Comparison of ENCODE assay signal across 23 cellular contexts in the genomic region with DNA sequence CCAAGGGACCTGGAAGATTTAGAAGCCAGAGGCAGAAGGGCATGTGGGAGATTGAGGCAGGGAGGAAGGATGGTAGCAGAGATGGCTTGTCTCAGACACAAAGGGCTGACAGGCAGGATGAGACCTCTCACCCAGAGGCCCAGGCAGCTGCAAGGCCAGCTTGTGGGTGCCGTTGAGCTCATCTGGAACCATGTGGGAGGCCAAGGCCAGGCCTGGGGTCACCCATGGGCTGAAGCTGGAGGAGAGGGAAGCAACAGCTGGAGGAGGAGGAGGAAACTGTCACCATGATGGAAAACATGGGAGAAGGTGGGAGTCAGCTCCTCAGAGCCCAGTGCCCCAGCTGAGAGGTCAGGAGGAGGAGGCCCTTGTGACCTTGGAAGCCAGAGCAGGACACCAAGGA. TPM values are rescaled to one million over a fixed set of nuclear protein-coding genes. Genes with fewer than 3 reads are reported as not detected.
DNase-seq lines count a peak whose midpoint lies in the region; ATAC-seq, FAIRE-seq and TF ChIP-seq lines count a peak whose summit lies in the region.
"Had no signal": no experiment of that assay in that cellular context is flagged by ENCODE, and none has a peak within 500 bp of the region (broad histone marks: within the 10 kb centered on the region; RNA-seq: fewer than 3 reads in every experiment).

No MANE protein-coding gene starts in this region.

- H3F3A ChIP-seq in SK-N-SH (replicated peaks; ENCODE audit: insufficient read depth), result peaks cover 13% of the 10 kb centered on the region

- no peak for TF ChIP-seq POLR2A in HepG2 (IDR thresholded peaks at IDR 0.05; ENCODE audit: insufficient read depth in 1 of 2, low read depth in 2 of 2, low read length in 2 of 2)
- TF ChIP-seq POLR2A in right lobe of liver (IDR thresholded peaks at IDR 0.05), result no peak

- H3K27ac Mint-ChIP-seq in nephron, result peak overlapping the region in 2 of 3 experiments; percentile 61 to 81
- H3K27ac Mint-ChIP-seq: IgD-negative memory B cell had no signal

- no peak for FAIRE-seq in HepG2 (lab: Jason Lieb, UNC)
- FAIRE-seq: A204.1 had no signal

- H3K9ac ChIP-seq in HepG2 (ENCODE audit: insufficient read depth, low read depth, low read length) (no peak overlapping the region), SK-N-SH (no peak overlapping the region)
- H3K9ac ChIP-seq: GM23248 had no signal

- H3K27me3 ChIP-seq in HepG2 (ENCODE audit: control insufficient read depth in 1 of 2, insufficient read depth in 2 of 2, low read length in 2 of 2) (peaks cover 4 to 43% of the 10 kb centered on the region in 2 experiments), right lobe of liver (peaks cover 0 to 7% of the 10 kb centered on the region in 2 donors), upper lobe of right lung (peaks cover 28% of the 10 kb centered on the region), SK-N-SH (ENCODE audit: insufficient read depth) (no peaks in the 10 kb centered on the region)
- H3K27me3 ChIP-seq: MG63 had no signal

- H3K9me2 ChIP-seq in SK-N-SH, result no peaks in the 10 kb centered on the region

- TF ChIP-seq RAD21 in HepG2 (CRISPR knock-in tag; IDR thresholded peaks at IDR 0.05) (no peak), SK-N-SH (IDR thresholded peaks at IDR 0.05; ENCODE audit: low read length) (no peak)

- H3K79me2 ChIP-seq in HepG2 (ENCODE audit: insufficient read depth, low read length) (no peaks in the 10 kb centered on the region), SK-N-SH (ENCODE audit: insufficient read depth) (no peaks in the 10 kb centered on the region)

- H3K9me3 Mint-ChIP-seq in nephron, result no peaks in the 10 kb centered on the region
- H3K9me3 Mint-ChIP-seq: CD4-positive, alpha-beta memory T cell; IgD-negative memory B cell had no signal

- H3K9me3 ChIP-seq in HepG2 (ENCODE audit: low read length) (no peaks in the 10 kb centered on the region), right lobe of liver (no peaks in the 10 kb centered on the region), upper lobe of right lung (no peaks in the 10 kb centered on the region), SK-N-SH (no peaks in the 10 kb centered on the region)
- H3K9me3 ChIP-seq: HAP-1, MG63 had no signal

- H4K20me1 ChIP-seq in HepG2 (ENCODE audit: insufficient read depth, low read length) (no peaks in the 10 kb centered on the region), SK-N-SH (ENCODE audit: insufficient read depth) (no peaks in the 10 kb centered on the region)

- peaks cover 50% of the 10 kb centered on the region for H3K4me1 Mint-ChIP-seq in nephron

- no peak overlapping the region for H3K4me2 ChIP-seq in HepG2 (ENCODE audit: low read depth, low read length)
- no peak overlapping the region for H3K4me2 ChIP-seq in SK-N-SH

- no peaks in the 10 kb centered on the region for H3K36me3 ChIP-seq in HepG2 (replicated peaks in 1 of 2; ENCODE audit: control insufficient read depth in 1 of 2, insufficient read depth in 2 of 2, low read length in 2 of 2)
- H3K36me3 ChIP-seq in right lobe of liver, result no peaks in the 10 kb centered on the region
- no peaks in the 10 kb centered on the region for H3K36me3 ChIP-seq in upper lobe of right lung
- peaks cover 0 to 18% of the 10 kb centered on the region in 2 experiments for H3K36me3 ChIP-seq in SK-N-SH (replicated peaks in 1 of 2; ENCODE audit: control insufficient read depth in 1 of 2, insufficient read depth in 2 of 2, low read length in 1 of 2)
- H3K36me3 ChIP-seq: HAP-1, MG63 had no signal

- WGBS in HepG2 (ENCODE audit: low lambda C conversion rate), result 0% methylated on average over 1 of the region's 1 CpG
- WGBS in right lobe of liver (ENCODE audit: insufficient coverage, low coverage, low lambda C conversion rate, missing lambda C conversion rate), result 67% methylated on average over 1 of the region's 1 CpG
- 40% methylated on average over 1 of the region's 1 CpG for WGBS in SK-N-SH (ENCODE audit: low lambda C conversion rate)

- no peak overlapping the region for H3K27ac ChIP-seq in HepG2 (ENCODE audit: extremely low read length, insufficient read depth, low read length)
- H3K27ac ChIP-seq in right lobe of liver, result no peak overlapping the region
- H3K27ac ChIP-seq in upper lobe of right lung, result no peak overlapping the region
- H3K27ac ChIP-seq in SK-N-SH (ENCODE audit: low read depth in 2 of 2, low read length in 1 of 2), result no peak overlapping the region; a peak in 1 of 4 replicates
- H3K27ac ChIP-seq: GM23248, HL-60 had no signal

- no peak overlapping the region for H3K4me3 ChIP-seq in HepG2 (replicated peaks in 1 of 3; ENCODE audit: insufficient read depth in 1 of 3, low read depth in 2 of 3, low read length in 3 of 3)
- H3K4me3 ChIP-seq in right lobe of liver, result no peak overlapping the region
- H3K4me3 ChIP-seq in upper lobe of right lung, result no peak overlapping the region
- no peak overlapping the region for H3K4me3 ChIP-seq in SK-N-SH (ENCODE audit: low read depth in 2 of 2, low read length in 1 of 2)
- H3K4me3 ChIP-seq: GM23248, HAP-1, MG63 had no signal

- H2AFZ ChIP-seq in HepG2 (ENCODE audit: low read length) (no peak overlapping the region), SK-N-SH (ENCODE audit: low read depth) (no peak overlapping the region)
- H2AFZ ChIP-seq: GM23248 had no signal

- peak overlapping the region in 2 of 3 experiments; percentile 37 to 44 for H3K4me3 Mint-ChIP-seq in nephron
- H3K4me3 Mint-ChIP-seq: IgD-negative memory B cell had no signal

- TF ChIP-seq EP300 in HepG2 (IDR thresholded peaks at IDR 0.05; ENCODE audit: low read depth in 2 of 2, low read length in 2 of 2) (no peak), HepG2 (CRISPR knock-in tag; IDR thresholded peaks at IDR 0.05; ENCODE audit: borderline replicate concordance) (no peak), SK-N-SH (IDR thresholded peaks at IDR 0.05; ENCODE audit: borderline replicate concordance in 1 of 2, low read depth in 1 of 2, low read length in 1 of 2) (no peak)

- CTCF ChIA-PET in HepG2 (lab: Yijun Ruan, JAX; ENCODE audit: low intra/inter-chr PET ratio, low total read pairs), result no interaction called here
- CTCF ChIA-PET in SK-N-SH (lab: Yijun Ruan, JAX), result interaction anchor here (0.6 to 45.5 kb wide), 6 partner anchors 4 to 193 kb away, joined by 3 to 2702 read pairs (median 4); partner anchors contain the start of genes CRABP2, ISG20L2, METTL25B and MRPL24

- H3K27me3 Mint-ChIP-seq in nephron (ENCODE audit: low read depth), result no peaks in the 10 kb centered on the region

- H3K4me1 ChIP-seq in HepG2 (ENCODE audit: insufficient read depth, low read length), result peaks cover 10% of the 10 kb centered on the region
- H3K4me1 ChIP-seq in right lobe of liver, result no peaks in the 10 kb centered on the region
- no peaks in the 10 kb centered on the region for H3K4me1 ChIP-seq in upper lobe of right lung
- peaks cover 11 to 49% of the 10 kb centered on the region in 2 experiments for H3K4me1 ChIP-seq in SK-N-SH (ENCODE audit: control insufficient read depth in 1 of 2, insufficient read depth in 2 of 2, low read depth in 1 of 2, low read length in 1 of 2)

- intact Hi-C loops in HepG2 (cut with micrococcal nuclease; ENCODE audit: unreplicated experiment), result no loop called here
- intact Hi-C loops in right lobe of liver (cut with DNase I), result no loop called here
- intact Hi-C loops in upper lobe of right lung (cut with DNase I), result no loop called here

- TF ChIP-seq CTCF in HepG2 (CRISPR knock-in tag; IDR thresholded peaks at IDR 0.05) (no peak), right lobe of liver (IDR thresholded peaks at IDR 0.05) (no peak), nephron (IDR thresholded peaks at IDR 0.05; ENCODE audit: unreplicated experiment in 3 of 3) (no peak), upper lobe of right lung (IDR thresholded peaks at IDR 0.05) (no peak), SK-N-SH (IDR thresholded peaks at IDR 0.05) (no peak)

- POLR2A ChIA-PET in HepG2 (lab: Yijun Ruan, JAX) (no interaction called here), SK-N-SH (lab: Yijun Ruan, JAX) (interaction anchor here (0.9 to 2.0 kb wide), 3 partner anchors 8 to 12 kb away, joined by 3 to 7 read pairs (median 4); no protein-coding TSS in a partner anchor)

- in situ Hi-C loops in HepG2 (cut with HindIII; ENCODE audit: extremely low pct_ligation_motif_present, low pct_unique_long_range_greater_than_20kb), result loop anchor here (10.0 kb wide), 2 partner anchors 166 to 226 kb away; partner anchors contain the start of genes LRRC71 and NTRK1

- BruUV-seq in HepG2 (replicated peaks; lab: Mats Ljungman, UMichigan), result no TSS peak

- DNase-seq in HepG2 (ENCODE audit: low spot score) (no peak), right lobe of liver (no peak), upper lobe of right lung (no peak), SK-N-SH (no peak)
- DNase-seq: CD4-positive, alpha-beta memory T cell; DMS153; GDM1; GM23248; Kasumi-1; MG63; NCI-H1048; NCI-H1436; NCI-H1930; NCI-H226; NCI-H524; NCI-H82; PC-3 had no signal

- peaks cover 52% of the 10 kb centered on the region for H3K36me3 Mint-ChIP-seq in nephron (ENCODE audit: low read depth)
- H3K36me3 Mint-ChIP-seq: CD4-positive, alpha-beta memory T cell had no signal

- peak; percentile 17; the same call in 1 of the 3 replicates for ATAC-seq in HepG2
- ATAC-seq in right lobe of liver, result no peak
- peak; percentile 60 for ATAC-seq in upper lobe of right lung
- ATAC-seq in GM18520 (IDR thresholded peaks at IDR 0.05; ENCODE audit: unreplicated experiment), result no peak
- ATAC-seq: PC-3 had no signal

RNA-seq across cellular contexts. Expression of gene CRABP2, which starts 6.4 kb away (rescaled TPM):
- total RNA-seq in HepG2 (2016; rRNA removed; fragmentation: Illumina TruSeq; extraction: Trizol) (0.21 and 0.60 TPM in 2 replicates), right lobe of liver (under 1 TPM in 1 of 6 experiments, not detected in 5; 0.24 TPM), upper lobe of right lung (1.4 TPM)
- total RNA-seq in HepG2 (2016; cell fraction: cytosol; rRNA removed; fragmentation: Illumina TruSeq; extraction: Trizol; ENCODE audit: low read depth), result not detected in 2 replicates
- total RNA-seq in HepG2 (2016; cell fraction: insoluble cytoplasmic fraction; rRNA removed; fragmentation: Illumina TruSeq; extraction: Trizol), result 0.28 TPM in 1 of 2 replicates, not detected in the other
- not detected in 2 replicates for total RNA-seq in HepG2 (2016; cell fraction: membrane; rRNA removed; fragmentation: Illumina TruSeq; extraction: Trizol)
- total RNA-seq in HepG2 (2016; cell fraction: nucleus; rRNA removed; fragmentation: Illumina TruSeq; extraction: Trizol), result not detected in 2 replicates
- polyA plus RNA-seq in HepG2 (2011; rRNA removed) (0.37 and 0.40 TPM in 2 replicates), SK-N-SH (2012; rRNA removed) (13.3 and 42.1 TPM in 2 replicates)
- 0.14 and 0.16 TPM in 2 replicates for polyA plus RNA-seq in HepG2 (2011; cell fraction: cytosol; rRNA removed)
- 0.50 and 0.85 TPM in 2 replicates for polyA plus RNA-seq in HepG2 (2011; cell fraction: nucleus; rRNA removed)
- 1.3 TPM in 1 of 2 replicates, not detected in the other for polyA plus RNA-seq in HepG2 (2012)
- 0.24 TPM in 1 of 2 replicates, not detected in the other for polyA plus RNA-seq in HepG2 (2016; cell fraction: cytosol; fragmentation: Illumina TruSeq; extraction: Trizol; ENCODE audit: low read depth)
- polyA plus RNA-seq in HepG2 (2016; cell fraction: insoluble cytoplasmic fraction; fragmentation: Illumina TruSeq; extraction: Trizol; ENCODE audit: low read depth), result 0.57 and 0.99 TPM in 2 replicates
- not detected in 2 replicates for polyA plus RNA-seq in HepG2 (2016; cell fraction: membrane; fragmentation: Illumina TruSeq; extraction: Trizol; ENCODE audit: low read depth)
- 0.51 and 1.8 TPM in 2 replicates for polyA plus RNA-seq in HepG2 (2016; cell fraction: nucleus; fragmentation: Illumina TruSeq; extraction: Trizol; ENCODE audit: insufficient read depth, low read depth)
- 1.2 TPM in 1 of 2 replicates, not detected in the other for polyA minus RNA-seq in HepG2 (2011; rRNA and poly(A)+ RNA removed; ENCODE audit: low replicate concordance)
- polyA minus RNA-seq in HepG2 (2011; cell fraction: cytosol; rRNA and poly(A)+ RNA removed), result not detected in 2 replicates
- not detected in 2 replicates for polyA minus RNA-seq in HepG2 (2011; cell fraction: nucleus; rRNA and poly(A)+ RNA removed)
- 27.0 TPM in 2 replicates for polyA plus RNA-seq in SK-N-SH (2012; cell fraction: cytosol; rRNA removed)
- 21.2 and 48.9 TPM in 2 replicates for polyA plus RNA-seq in SK-N-SH (2012; cell fraction: nucleus; rRNA removed)

RNA-seq across cellular contexts. Expression of gene NES, which starts 21.8 kb away (rescaled TPM):
- total RNA-seq in HepG2 (2016; rRNA removed; fragmentation: Illumina TruSeq; extraction: Trizol), result 12.7 and 16.6 TPM in 2 replicates
- total RNA-seq in HepG2 (2016; cell fraction: cytosol; rRNA removed; fragmentation: Illumina TruSeq; extraction: Trizol; ENCODE audit: low read depth), result 0.30 and 0.53 TPM in 2 replicates
- total RNA-seq in HepG2 (2016; cell fraction: insoluble cytoplasmic fraction; rRNA removed; fragmentation: Illumina TruSeq; extraction: Trizol), result 9.1 and 18.2 TPM in 2 replicates
- 1.4 and 1.5 TPM in 2 replicates for total RNA-seq in HepG2 (2016; cell fraction: membrane; rRNA removed; fragmentation: Illumina TruSeq; extraction: Trizol)
- 11.7 and 13.1 TPM in 2 replicates for total RNA-seq in HepG2 (2016; cell fraction: nucleus; rRNA removed; fragmentation: Illumina TruSeq; extraction: Trizol)
- polyA plus RNA-seq in HepG2 (2011; rRNA removed), result 1.7 and 2.5 TPM in 2 replicates
- polyA plus RNA-seq in HepG2 (2011; cell fraction: cytosol; rRNA removed), result 1.1 and 1.2 TPM in 2 replicates
- 9.3 and 9.7 TPM in 2 replicates for polyA plus RNA-seq in HepG2 (2011; cell fraction: nucleus; rRNA removed)
- polyA plus RNA-seq in HepG2 (2012), result 3.5 and 3.6 TPM in 2 replicates
- polyA plus RNA-seq in HepG2 (2016; cell fraction: cytosol; fragmentation: Illumina TruSeq; extraction: Trizol; ENCODE audit: low read depth), result 0.32 and 0.38 TPM in 2 replicates
- polyA plus RNA-seq in HepG2 (2016; cell fraction: insoluble cytoplasmic fraction; fragmentation: Illumina TruSeq; extraction: Trizol; ENCODE audit: low read depth), result 8.6 and 10.8 TPM in 2 replicates
- polyA plus RNA-seq in HepG2 (2016; cell fraction: membrane; fragmentation: Illumina TruSeq; extraction: Trizol; ENCODE audit: low read depth), result 0.46 and 0.93 TPM in 2 replicates
- polyA plus RNA-seq in HepG2 (2016; cell fraction: nucleus; fragmentation: Illumina TruSeq; extraction: Trizol; ENCODE audit: insufficient read depth, low read depth), result 27.3 and 27.7 TPM in 2 replicates
- 0.91 and 2.7 TPM in 2 replicates for polyA minus RNA-seq in HepG2 (2011; rRNA and poly(A)+ RNA removed; ENCODE audit: low replicate concordance)
- polyA minus RNA-seq in HepG2 (2011; cell fraction: cytosol; rRNA and poly(A)+ RNA removed), result 2.4 and 2.5 TPM in 2 replicates
- 1.5 and 1.7 TPM in 2 replicates for polyA minus RNA-seq in HepG2 (2011; cell fraction: nucleus; rRNA and poly(A)+ RNA removed)
- 1 to 10 TPM; 1.1 to 7.5 (median 2.6) TPM for total RNA-seq in right lobe of liver
- total RNA-seq in upper lobe of right lung, result 54.7 TPM
- 12.6 and 15.8 TPM in 2 replicates for polyA plus RNA-seq in SK-N-SH (2012; rRNA removed)
- polyA plus RNA-seq in SK-N-SH (2012; cell fraction: cytosol; rRNA removed), result 10.5 and 12.5 TPM in 2 replicates
- polyA plus RNA-seq in SK-N-SH (2012; cell fraction: nucleus; rRNA removed), result 28.7 and 40.4 TPM in 2 replicates
- total RNA-seq: CD4-positive, alpha-beta memory T cell had no signal
- polyA plus RNA-seq: CD4-positive, alpha-beta memory T cell; IgD-negative memory B cell had no signal

RNA-seq across cellular contexts. Expression of gene METTL25B, which starts 29.3 kb away (rescaled TPM):
- total RNA-seq in HepG2 (2016; rRNA removed; fragmentation: Illumina TruSeq; extraction: Trizol), result 8.1 and 11.9 TPM in 2 replicates
- total RNA-seq in HepG2 (2016; cell fraction: cytosol; rRNA removed; fragmentation: Illumina TruSeq; extraction: Trizol; ENCODE audit: low read depth), result 4.8 and 7.1 TPM in 2 replicates
- total RNA-seq in HepG2 (2016; cell fraction: insoluble cytoplasmic fraction; rRNA removed; fragmentation: Illumina TruSeq; extraction: Trizol), result 8.7 and 14.6 TPM in 2 replicates
- 7.4 and 7.9 TPM in 2 replicates for total RNA-seq in HepG2 (2016; cell fraction: membrane; rRNA removed; fragmentation: Illumina TruSeq; extraction: Trizol)
- 8.7 and 16.4 TPM in 2 replicates for total RNA-seq in HepG2 (2016; cell fraction: nucleus; rRNA removed; fragmentation: Illumina TruSeq; extraction: Trizol)
- 24.0 and 26.3 TPM in 2 replicates for polyA plus RNA-seq in HepG2 (2011; rRNA removed)
- polyA plus RNA-seq in HepG2 (2011; cell fraction: cytosol; rRNA removed), result 15.1 and 18.0 TPM in 2 replicates
- polyA plus RNA-seq in HepG2 (2011; cell fraction: nucleus; rRNA removed), result 45.6 and 53.5 TPM in 2 replicates
- 18.4 and 20.2 TPM in 2 replicates for polyA plus RNA-seq in HepG2 (2012)
- 4.1 and 5.6 TPM in 2 replicates for polyA plus RNA-seq in HepG2 (2016; cell fraction: cytosol; fragmentation: Illumina TruSeq; extraction: Trizol; ENCODE audit: low read depth)
- polyA plus RNA-seq in HepG2 (2016; cell fraction: insoluble cytoplasmic fraction; fragmentation: Illumina TruSeq; extraction: Trizol; ENCODE audit: low read depth), result 7.1 and 9.1 TPM in 2 replicates
- polyA plus RNA-seq in HepG2 (2016; cell fraction: membrane; fragmentation: Illumina TruSeq; extraction: Trizol; ENCODE audit: low read depth), result 6.4 and 8.1 TPM in 2 replicates
- 35.7 and 36.8 TPM in 2 replicates for polyA plus RNA-seq in HepG2 (2016; cell fraction: nucleus; fragmentation: Illumina TruSeq; extraction: Trizol; ENCODE audit: insufficient read depth, low read depth)
- polyA minus RNA-seq in HepG2 (2011; rRNA and poly(A)+ RNA removed; ENCODE audit: low replicate concordance), result 28.4 and 53.9 TPM in 2 replicates
- 9.3 and 11.1 TPM in 2 replicates for polyA minus RNA-seq in HepG2 (2011; cell fraction: cytosol; rRNA and poly(A)+ RNA removed)
- polyA minus RNA-seq in HepG2 (2011; cell fraction: nucleus; rRNA and poly(A)+ RNA removed), result 16.1 and 19.6 TPM in 2 replicates
- total RNA-seq in right lobe of liver, result 10 to 100 TPM; 11.6 to 25.7 (median 20.6) TPM
- 42.4 TPM for total RNA-seq in upper lobe of right lung
- polyA plus RNA-seq in SK-N-SH (2012; rRNA removed), result 20.1 and 21.2 TPM in 2 replicates
- 10.7 and 14.0 TPM in 2 replicates for polyA plus RNA-seq in SK-N-SH (2012; cell fraction: cytosol; rRNA removed)
- 51.7 and 72.4 TPM in 2 replicates for polyA plus RNA-seq in SK-N-SH (2012; cell fraction: nucleus; rRNA removed)

RNA-seq across cellular contexts. Expression of gene ISG20L2, which starts 29.6 kb away (rescaled TPM):
- total RNA-seq in HepG2 (2016; rRNA removed; fragmentation: Illumina TruSeq; extraction: Trizol) (17.8 and 19.8 TPM in 2 replicates), right lobe of liver (10 to 100 TPM; 10.3 to 14.1 (median 12.2) TPM), upper lobe of right lung (28.3 TPM)
- 4.3 and 4.7 TPM in 2 replicates for total RNA-seq in HepG2 (2016; cell fraction: cytosol; rRNA removed; fragmentation: Illumina TruSeq; extraction: Trizol; ENCODE audit: low read depth)
- total RNA-seq in HepG2 (2016; cell fraction: insoluble cytoplasmic fraction; rRNA removed; fragmentation: Illumina TruSeq; extraction: Trizol), result 17.0 and 17.7 TPM in 2 replicates
- 13.2 and 14.0 TPM in 2 replicates for total RNA-seq in HepG2 (2016; cell fraction: membrane; rRNA removed; fragmentation: Illumina TruSeq; extraction: Trizol)
- total RNA-seq in HepG2 (2016; cell fraction: nucleus; rRNA removed; fragmentation: Illumina TruSeq; extraction: Trizol), result 9.6 and 14.9 TPM in 2 replicates
- polyA plus RNA-seq in HepG2 (2011; rRNA removed) (21.3 and 22.8 TPM in 2 replicates), SK-N-SH (2012; rRNA removed) (31.6 and 44.3 TPM in 2 replicates)
- 14.8 and 16.6 TPM in 2 replicates for polyA plus RNA-seq in HepG2 (2011; cell fraction: cytosol; rRNA removed)
- 7.5 and 8.0 TPM in 2 replicates for polyA plus RNA-seq in HepG2 (2011; cell fraction: nucleus; rRNA removed)
- polyA plus RNA-seq in HepG2 (2012), result 13.2 and 14.7 TPM in 2 replicates
- polyA plus RNA-seq in HepG2 (2016; cell fraction: cytosol; fragmentation: Illumina TruSeq; extraction: Trizol; ENCODE audit: low read depth), result 4.2 and 5.1 TPM in 2 replicates
- polyA plus RNA-seq in HepG2 (2016; cell fraction: insoluble cytoplasmic fraction; fragmentation: Illumina TruSeq; extraction: Trizol; ENCODE audit: low read depth), result 31.5 and 36.7 TPM in 2 replicates
- polyA plus RNA-seq in HepG2 (2016; cell fraction: membrane; fragmentation: Illumina TruSeq; extraction: Trizol; ENCODE audit: low read depth), result 12.8 and 15.4 TPM in 2 replicates
- polyA plus RNA-seq in HepG2 (2016; cell fraction: nucleus; fragmentation: Illumina TruSeq; extraction: Trizol; ENCODE audit: insufficient read depth, low read depth), result 21.4 and 24.7 TPM in 2 replicates
- polyA minus RNA-seq in HepG2 (2011; rRNA and poly(A)+ RNA removed; ENCODE audit: low replicate concordance), result 27.7 and 116 TPM in 2 replicates
- 9.0 and 13.8 TPM in 2 replicates for polyA minus RNA-seq in HepG2 (2011; cell fraction: cytosol; rRNA and poly(A)+ RNA removed)
- 11.8 and 21.6 TPM in 2 replicates for polyA minus RNA-seq in HepG2 (2011; cell fraction: nucleus; rRNA and poly(A)+ RNA removed)
- polyA plus RNA-seq in SK-N-SH (2012; cell fraction: cytosol; rRNA removed), result 28.2 and 36.0 TPM in 2 replicates
- 22.9 and 32.5 TPM in 2 replicates for polyA plus RNA-seq in SK-N-SH (2012; cell fraction: nucleus; rRNA removed)

RNA-seq across cellular contexts. Expression of gene MRPL24, which starts 41.9 kb away (rescaled TPM):
- total RNA-seq in HepG2 (2016; rRNA removed; fragmentation: Illumina TruSeq; extraction: Trizol) (42.9 and 45.7 TPM in 2 replicates), right lobe of liver (10 to 100 TPM; 47.2 to 83.2 (median 61.4) TPM), upper lobe of right lung (41.8 TPM)
- total RNA-seq in HepG2 (2016; cell fraction: cytosol; rRNA removed; fragmentation: Illumina TruSeq; extraction: Trizol; ENCODE audit: low read depth), result 18.3 and 22.1 TPM in 2 replicates
- 43.5 and 49.0 TPM in 2 replicates for total RNA-seq in HepG2 (2016; cell fraction: insoluble cytoplasmic fraction; rRNA removed; fragmentation: Illumina TruSeq; extraction: Trizol)
- total RNA-seq in HepG2 (2016; cell fraction: membrane; rRNA removed; fragmentation: Illumina TruSeq; extraction: Trizol), result 21.2 and 21.3 TPM in 2 replicates
- 13.5 and 22.5 TPM in 2 replicates for total RNA-seq in HepG2 (2016; cell fraction: nucleus; rRNA removed; fragmentation: Illumina TruSeq; extraction: Trizol)
- polyA plus RNA-seq in HepG2 (2011; rRNA removed) (37.7 and 38.1 TPM in 2 replicates), SK-N-SH (2012; rRNA removed) (149 and 171 TPM in 2 replicates)
- polyA plus RNA-seq in HepG2 (2011; cell fraction: cytosol; rRNA removed), result 28.3 and 29.4 TPM in 2 replicates
- polyA plus RNA-seq in HepG2 (2011; cell fraction: nucleus; rRNA removed), result 15.0 and 17.2 TPM in 2 replicates
- 29.0 TPM in 2 replicates for polyA plus RNA-seq in HepG2 (2012)
- polyA plus RNA-seq in HepG2 (2016; cell fraction: cytosol; fragmentation: Illumina TruSeq; extraction: Trizol; ENCODE audit: low read depth), result 21.1 and 21.8 TPM in 2 replicates
- polyA plus RNA-seq in HepG2 (2016; cell fraction: insoluble cytoplasmic fraction; fragmentation: Illumina TruSeq; extraction: Trizol; ENCODE audit: low read depth), result 58.3 and 58.4 TPM in 2 replicates
- polyA plus RNA-seq in HepG2 (2016; cell fraction: membrane; fragmentation: Illumina TruSeq; extraction: Trizol; ENCODE audit: low read depth), result 18.3 and 20.0 TPM in 2 replicates
- 39.4 and 46.6 TPM in 2 replicates for polyA plus RNA-seq in HepG2 (2016; cell fraction: nucleus; fragmentation: Illumina TruSeq; extraction: Trizol; ENCODE audit: insufficient read depth, low read depth)
- 13.2 and 67.4 TPM in 2 replicates for polyA minus RNA-seq in HepG2 (2011; rRNA and poly(A)+ RNA removed; ENCODE audit: low replicate concordance)
- polyA minus RNA-seq in HepG2 (2011; cell fraction: cytosol; rRNA and poly(A)+ RNA removed), result 8.8 and 9.7 TPM in 2 replicates
- polyA minus RNA-seq in HepG2 (2011; cell fraction: nucleus; rRNA and poly(A)+ RNA removed), result 5.7 and 8.6 TPM in 2 replicates
- 141 and 142 TPM in 2 replicates for polyA plus RNA-seq in SK-N-SH (2012; cell fraction: cytosol; rRNA removed)
- 99.8 and 109 TPM in 2 replicates for polyA plus RNA-seq in SK-N-SH (2012; cell fraction: nucleus; rRNA removed)

Comparison
In these comparisons a context has a peak if more than half of its experiments do, and no peak if none do; other contexts are left out.
1. ATAC-seq: peak in HepG2 (single experiment) and upper lobe of right lung (single experiment); none in right lobe of liver (0 of 4) and GM18520 (single experiment).